ENCODE assay signal across 8 cellular contexts in genomic region chr5:133868946-133869674, GRCh38.
DNase-seq lines count a peak whose midpoint lies in the region; ATAC-seq and TF ChIP-seq lines count a peak whose summit lies in the region.

No MANE protein-coding gene starts in this region.

- H3F3A ChIP-seq in SK-N-SH (replicated peaks; ENCODE audit: insufficient read depth), result no peaks in the 10 kb centered on the region

- DNase-seq in DMS153 (lab: John Stamatoyannopoulos, UW) (peak; percentile 29), HuH-7.5 (ENCODE audit: low spot score) (peak; percentile 51), SK-N-SH (peak; percentile 77), Right ventricle myocardium superior (peak; percentile 85), pulmonary artery endothelial cell (ENCODE audit: low read depth, low spot score) (peak; percentile 36), uterus (peak; percentile 37 to 63)
- DNase-seq in activated naive CD4-positive, alpha-beta T cell treated with anti-CD3 and anti-CD28 coated beads, Interleukin-2, amount 50 U/mL, for 16 hours, result peak; percentile 84

- H3K79me2 ChIP-seq in SK-N-SH (ENCODE audit: insufficient read depth), result no peaks in the 10 kb centered on the region

- CTCF ChIA-PET in SK-N-SH (lab: Yijun Ruan, JAX), result interaction anchor here (0.6 to 9.7 kb wide), 90 partner anchors 9 to 759 kb away, joined by 3 to 137 read pairs (median 4); partner anchors contain the start of gene FSTL4

- H3K27me3 ChIP-seq in SK-N-SH (ENCODE audit: insufficient read depth) (peaks cover 10% of the 10 kb centered on the region; the same call in 1 of the 2 replicates), uterus (no peaks in the 10 kb centered on the region)

- no peaks in the 10 kb centered on the region for H3K9me3 ChIP-seq in SK-N-SH
- H3K9me3 ChIP-seq in uterus, result no peaks in the 10 kb centered on the region

- WGBS in SK-N-SH (ENCODE audit: low lambda C conversion rate), result 20% methylated on average over 17 of the region's 17 CpGs

- no peaks in the 10 kb centered on the region for H4K20me1 ChIP-seq in SK-N-SH (ENCODE audit: insufficient read depth)

- no peaks in the 10 kb centered on the region for H3K36me3 ChIP-seq in SK-N-SH (replicated peaks in 1 of 2; ENCODE audit: control insufficient read depth in 1 of 2, insufficient read depth in 2 of 2, low read length in 1 of 2)
- no peaks in the 10 kb centered on the region for H3K36me3 ChIP-seq in uterus

- peak; percentile 83 for TF ChIP-seq CTCF in SK-N-SH (IDR thresholded peaks at IDR 0.05)
- TF ChIP-seq CTCF in uterus (IDR thresholded peaks at IDR 0.05), result peak; percentile 51 to 64 (median 57)

- no peaks in the 10 kb centered on the region for H3K9me2 ChIP-seq in SK-N-SH

- TF ChIP-seq EP300 in SK-N-SH (IDR thresholded peaks at IDR 0.05; ENCODE audit: borderline replicate concordance in 1 of 2, low read depth in 1 of 2, low read length in 1 of 2), result no peak

- no peak for TF ChIP-seq POLR2A in uterus (IDR thresholded peaks at IDR 0.05)

- H3K27ac ChIP-seq in SK-N-SH (ENCODE audit: low read depth in 2 of 2, low read length in 1 of 2), result no peak overlapping the region
- H3K27ac ChIP-seq in uterus, result no peak overlapping the region

- intact Hi-C loops in Right ventricle myocardium superior (cut with DNase I) (loop anchor here (5.0 kb wide), 2 partner anchors 112 to 757 kb away; no protein-coding TSS in a partner anchor), uterus (cut with DNase I; ENCODE audit: low total_unique reads) (no loop called here)

- POLR2A ChIA-PET in SK-N-SH (lab: Yijun Ruan, JAX), result interaction anchor here (0.9 to 1.2 kb wide), 2 partner anchors 156 to 160 kb away, joined by 3 to 4 read pairs; no protein-coding TSS in a partner anchor

- H3K4me3 ChIP-seq in SK-N-SH (ENCODE audit: low read depth in 2 of 2, low read length in 1 of 2) (no peak overlapping the region), uterus (no peak overlapping the region)

- ATAC-seq in Right ventricle myocardium superior (ENCODE audit: poor library complexity), result peak; percentile 89
- ATAC-seq in GM18519 (IDR thresholded peaks at IDR 0.05; ENCODE audit: low FRiP score, unreplicated experiment), result no peak

- peak; percentile 90 for TF ChIP-seq RAD21 in SK-N-SH (IDR thresholded peaks at IDR 0.05; ENCODE audit: low read length)

- H2AFZ ChIP-seq in SK-N-SH (ENCODE audit: low read depth), result no peak overlapping the region

- no peak overlapping the region for H3K9ac ChIP-seq in SK-N-SH

- no peak overlapping the region for H3K4me2 ChIP-seq in SK-N-SH

- peaks cover 16 to 28% of the 10 kb centered on the region in 2 experiments; a peak in 3 of 4 replicates for H3K4me1 ChIP-seq in SK-N-SH (ENCODE audit: control insufficient read depth in 1 of 2, insufficient read depth in 2 of 2, low read depth in 1 of 2, low read length in 1 of 2)
- no peaks in the 10 kb centered on the region for H3K4me1 ChIP-seq in uterus

TF ChIP-seq in SK-N-SH, 30 proteins besides CTCF, POLR2A, EP300 and RAD21:
- TF ChIP-seq NFIC (IDR thresholded peaks at IDR 0.05; ENCODE audit: borderline replicate concordance) (no peak), REST (IDR thresholded peaks at IDR 0.05; ENCODE audit: low read depth, low read length) (0 out of 2 replicates have a peak, but pooled peaks have one; percentile 6), USF2 (IDR thresholded peaks at IDR 0.05; ENCODE audit: borderline replicate concordance, low read depth, low read length) (no peak), RFX5 (IDR thresholded peaks at IDR 0.05; ENCODE audit: low read length) (no peak), SMC3 (IDR thresholded peaks at IDR 0.05; ENCODE audit: low read depth, low read length) (peak; percentile 80)

Comparison
In these comparisons a context has a peak if more than half of its experiments do, and no peak if none do; other contexts are left out.
1. DNase-seq: peak in every context shown above with its lines; median percentile 85 in Right ventricle myocardium superior; 84 in activated naive CD4-positive, alpha-beta T cell treated with anti-CD3 and anti-CD28 coated beads, Interleukin-2, amount 50 U/mL, for 16 hours; 77 in SK-N-SH; 51 in HuH-7.5; 50 in uterus; 36 in pulmonary artery endothelial cell; 29 in DMS153.